In the genomic region with DNA sequence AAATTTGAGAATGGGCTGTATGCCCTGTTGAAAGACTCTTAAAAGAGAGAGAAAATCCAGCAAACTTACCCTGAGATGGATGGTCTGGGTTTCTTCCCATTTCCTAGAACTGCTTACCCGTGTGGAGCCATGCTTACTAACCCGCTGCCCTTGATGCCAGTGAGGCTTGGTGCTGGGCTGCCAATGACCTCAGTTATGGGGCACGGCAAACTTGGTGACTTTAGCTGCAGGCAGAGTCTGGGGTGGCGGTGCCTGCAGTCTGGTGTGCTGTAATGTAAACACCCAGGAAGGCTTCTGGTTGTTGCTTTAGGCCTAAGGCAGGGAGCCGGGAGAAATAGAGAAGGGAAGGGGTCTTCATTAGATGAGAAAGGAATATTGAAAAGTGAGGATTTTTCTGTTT, we compare ENCODE assay signal across 14 cellular contexts. TPM values are rescaled to one million over a fixed set of nuclear protein-coding genes. Genes with fewer than 3 reads are reported as not detected.
DNase-seq lines count a peak whose midpoint lies in the region; ATAC-seq and TF ChIP-seq lines count a peak whose summit lies in the region.
"Had no signal": no experiment of that assay in that cellular context is flagged by ENCODE, and none has a peak within 500 bp of the region (broad histone marks: within the 10 kb centered on the region; RNA-seq: fewer than 3 reads in every experiment).

No MANE protein-coding gene starts in this region.

- no peak overlapping the region for H2BK120ac ChIP-seq in trophoblast cell (ENCODE audit: insufficient read depth, low read length, poor library complexity)

- no peak overlapping the region for H3K4ac ChIP-seq in trophoblast cell (ENCODE audit: low read depth, low read length)

- H3K9me3 ChIP-seq in DND-41 (ENCODE audit: insufficient read depth, low read length, severe bottlenecking) (no peaks in the 10 kb centered on the region), Loucy (ENCODE audit: insufficient read depth, low read depth, low read length) (no peaks in the 10 kb centered on the region), esophagus muscularis mucosa (no peaks in the 10 kb centered on the region), trophoblast cell (ENCODE audit: insufficient read depth, low read depth, low read length) (no peaks in the 10 kb centered on the region)
- H3K9me3 ChIP-seq: HAP-1 had no signal

- H4K12ac ChIP-seq in trophoblast cell (ENCODE audit: low read depth, low read length), result no peak overlapping the region

- no peak overlapping the region for H4K8ac ChIP-seq in trophoblast cell (ENCODE audit: low read depth, low read length)

- DNase-seq in DND-41, result no peak
- peak; percentile 34 for DNase-seq in esophagus muscularis mucosa (ENCODE audit: extremely low spot score)
- DNase-seq in trophoblast cell, result no peak
- DNase-seq in posterior cingulate gyrus, result no peak
- no peak for DNase-seq in D341Med (ENCODE audit: low spot score)
- DNase-seq in stimulated activated naive CD8-positive, alpha-beta T cell treated with anti-CD3 and anti-CD28 coated beads, Interleukin-15, Interleukin-2, amounts not matched to agents 100 U/mL and 50 U/mL, for 24 hours, result no peak
- DNase-seq: COR-L47, DMS53, NCI-H1092, NCI-H2107, NCI-H345, Right ventricle myocardium superior had no signal

- H3K27me3 ChIP-seq in DND-41 (ENCODE audit: insufficient read depth, low read length, poor library complexity), result no peaks in the 10 kb centered on the region
- no peaks in the 10 kb centered on the region for H3K27me3 ChIP-seq in Loucy (ENCODE audit: insufficient read depth, low read length, poor library complexity, severe bottlenecking)
- H3K27me3 ChIP-seq in esophagus muscularis mucosa, result no peaks in the 10 kb centered on the region
- H3K27me3 ChIP-seq in trophoblast cell (ENCODE audit: insufficient read depth, low read length), result no peaks in the 10 kb centered on the region

- TF ChIP-seq EP300 in esophagus muscularis mucosa (IDR thresholded peaks at IDR 0.05), result no peak

- H3K9ac ChIP-seq in DND-41 (ENCODE audit: low read depth, low read length) (no peak overlapping the region), Loucy (ENCODE audit: low read depth, low read length, poor library complexity, severe bottlenecking) (no peak overlapping the region), trophoblast cell (ENCODE audit: low read length) (no peak overlapping the region)

- H4K20me1 ChIP-seq in DND-41 (ENCODE audit: insufficient read depth, low read length) (no peaks in the 10 kb centered on the region), Loucy (ENCODE audit: insufficient read depth, low read length, poor library complexity, severe bottlenecking) (no peaks in the 10 kb centered on the region)

- no peak overlapping the region for H3K4me2 ChIP-seq in DND-41 (ENCODE audit: insufficient read depth, low read length)
- no peak overlapping the region for H3K4me2 ChIP-seq in Loucy (ENCODE audit: low read depth, low read length, poor library complexity, severe bottlenecking)
- no peak overlapping the region for H3K4me2 ChIP-seq in trophoblast cell (ENCODE audit: low read length)

- no peak overlapping the region for H2AK5ac ChIP-seq in trophoblast cell (ENCODE audit: low read length)

- no peak for TF ChIP-seq CTCF in DND-41 (IDR thresholded peaks at IDR 0.05; ENCODE audit: borderline replicate concordance, extremely low read depth, low read length, poor library complexity, severe bottlenecking)
- TF ChIP-seq CTCF in Loucy (conservative IDR thresholded peaks at IDR 0.05; ENCODE audit: low read length), result no peak
- TF ChIP-seq CTCF in esophagus muscularis mucosa (IDR thresholded peaks at IDR 0.05), result no peak

- 64% methylated on average over 5 of the region's 5 CpGs for WGBS in esophagus muscularis mucosa
- no CpG with 5 or more reads among the region's 5 CpGs for WGBS in trophoblast cell (ENCODE audit: extremely low coverage, insufficient coverage, insufficient read length)

- no peaks in the 10 kb centered on the region for H3K79me2 ChIP-seq in DND-41 (ENCODE audit: insufficient read depth, low read length)
- H3K79me2 ChIP-seq in Loucy (ENCODE audit: insufficient read depth, low read length), result no peaks in the 10 kb centered on the region
- H3K79me2 ChIP-seq in trophoblast cell (ENCODE audit: control insufficient read depth, insufficient read depth, low read length, poor library complexity), result no peaks in the 10 kb centered on the region

- no peak overlapping the region for H3K23ac ChIP-seq in trophoblast cell (ENCODE audit: low read length)

- H3K14ac ChIP-seq in trophoblast cell (ENCODE audit: low read length), result no peak overlapping the region

- H3K27ac ChIP-seq in DND-41 (ENCODE audit: low read length) (no peak overlapping the region), esophagus muscularis mucosa (replicated peaks in 1 of 4) (peak overlapping the region; percentile 43 to 83 (median 82)), trophoblast cell (ENCODE audit: low read depth, low read length) (no peak overlapping the region)

- intact Hi-C loops in esophagus muscularis mucosa (cut with DNase I), result no loop called here
- intact Hi-C loops in posterior cingulate gyrus (cut with DNase I), result no loop called here

- ATAC-seq in DND-41 (ENCODE audit: insufficient read depth, low read depth), result no peak
- ATAC-seq in stimulated activated naive CD8-positive, alpha-beta T cell treated with anti-CD3 and anti-CD28 coated beads, Interleukin-15, Interleukin-2, amounts not matched to agents 100 U/mL and 50 U/mL, for 24 hours, result no peak

- H2BK5ac ChIP-seq in trophoblast cell (ENCODE audit: low read depth, low read length, poor library complexity), result no peak overlapping the region

- H2AFZ ChIP-seq in DND-41 (ENCODE audit: low read depth, low read length) (peak overlapping the region; percentile 50; the same call in 1 of the 2 replicates), Loucy (ENCODE audit: low read length) (peak overlapping the region; percentile 61; the same call in 1 of the 2 replicates), trophoblast cell (ENCODE audit: insufficient read depth, low read length, poor library complexity) (no peak overlapping the region)

- peak overlapping the region; percentile 9 for H2BK12ac ChIP-seq in trophoblast cell (ENCODE audit: low read length)

- no peaks in the 10 kb centered on the region for H3K9me2 ChIP-seq in Loucy (replicated peaks; ENCODE audit: low read depth, low read length)

- TF ChIP-seq POLR2A in esophagus muscularis mucosa (IDR thresholded peaks at IDR 0.05; ENCODE audit: low read depth), result no peak

- H3K4me3 ChIP-seq in DND-41 (ENCODE audit: low read depth in 1 of 2, low read length in 2 of 2), result no peak overlapping the region
- no peak overlapping the region for H3K4me3 ChIP-seq in Loucy (ENCODE audit: low read length, poor library complexity, severe bottlenecking)
- no peak overlapping the region for H3K4me3 ChIP-seq in esophagus muscularis mucosa
- no peak overlapping the region for H3K4me3 ChIP-seq in trophoblast cell (ENCODE audit: low read depth, low read length)
- H3K4me3 ChIP-seq: HAP-1 had no signal

- H3K4me1 ChIP-seq in DND-41 (ENCODE audit: insufficient read depth, low read length) (peaks cover 10% of the 10 kb centered on the region), Loucy (ENCODE audit: insufficient read depth, low read length, poor library complexity, severe bottlenecking) (peaks cover 21% of the 10 kb centered on the region), esophagus muscularis mucosa (peaks cover 17 to 33% (median 29%) of the 10 kb centered on the region in 4 donors), trophoblast cell (ENCODE audit: control insufficient read depth in 1 of 2, insufficient read depth in 2 of 2, low read length in 2 of 2) (peaks cover 17 to 26% of the 10 kb centered on the region in 2 experiments)
- H3K4me1 ChIP-seq: HAP-1 had no signal

- H3K79me1 ChIP-seq in trophoblast cell (ENCODE audit: low read length), result peaks cover 7% of the 10 kb centered on the region

- peak overlapping the region; percentile 2 for H4K91ac ChIP-seq in trophoblast cell (ENCODE audit: low read depth, low read length)

- H3K36me3 ChIP-seq in DND-41 (ENCODE audit: insufficient read depth, low read length), result no peaks in the 10 kb centered on the region
- H3K36me3 ChIP-seq in Loucy (ENCODE audit: insufficient read depth, low read length), result no peaks in the 10 kb centered on the region
- H3K36me3 ChIP-seq in esophagus muscularis mucosa, result no peaks in the 10 kb centered on the region
- no peaks in the 10 kb centered on the region for H3K36me3 ChIP-seq in trophoblast cell (ENCODE audit: control insufficient read depth in 1 of 2, insufficient read depth in 2 of 2, low read length in 2 of 2)
- H3K36me3 ChIP-seq: HAP-1 had no signal

- H3F3A ChIP-seq in Loucy (ENCODE audit: low read depth), result no peaks in the 10 kb centered on the region

- no peak overlapping the region for H3K18ac ChIP-seq in trophoblast cell (ENCODE audit: low read length)

RNA-seq across cellular contexts. Expression of gene TENT4A, which starts 7.3 kb away (rescaled TPM):
- 10 to 100 TPM; 17.0 to 21.9 (median 20.1) TPM for total RNA-seq in esophagus muscularis mucosa
- polyA plus RNA-seq in trophoblast cell (2013), result 27.5 and 27.8 TPM in 2 replicates

Comparison
In these comparisons a context has a peak if more than half of its experiments do, and no peak if none do; other contexts are left out.
1. H3K27ac ChIP-seq: peak in esophagus muscularis mucosa (4 of 4); none in DND-41 (single experiment) and trophoblast cell (single experiment).